Comparison of ENCODE assay signal across 8 cellular contexts in the genomic region with DNA sequence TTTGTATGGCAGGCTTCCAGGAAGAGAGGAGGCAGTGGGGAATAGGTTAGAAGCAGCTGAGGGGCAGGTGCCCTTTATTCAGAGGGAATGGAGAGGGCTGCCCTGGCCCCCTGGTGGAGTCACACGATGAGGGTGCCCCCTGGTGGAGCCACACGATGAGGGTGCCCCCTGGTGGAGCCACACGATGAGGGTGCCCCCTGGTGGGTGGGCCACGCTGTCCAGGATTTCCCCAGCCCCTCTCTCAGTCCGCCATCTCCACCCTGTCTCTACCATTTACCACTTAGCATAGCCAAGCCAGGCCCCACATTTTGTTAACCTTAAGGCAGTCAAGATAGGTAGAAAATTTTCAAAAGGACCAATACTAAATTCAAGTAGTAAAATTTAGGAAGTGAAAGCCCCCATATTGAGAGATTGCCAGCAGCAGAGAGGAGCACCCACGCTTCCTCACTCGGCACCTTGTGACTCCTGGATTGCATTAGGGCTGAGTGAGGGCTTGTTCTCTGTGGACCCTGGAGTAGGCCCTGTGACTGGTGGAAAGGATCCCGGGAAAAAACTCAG. TPM values are rescaled to one million over a fixed set of nuclear protein-coding genes. Genes with fewer than 3 reads are reported as not detected.
DNase-seq lines count a peak whose midpoint lies in the region; ATAC-seq, FAIRE-seq and TF ChIP-seq lines count a peak whose summit lies in the region.

No MANE protein-coding gene starts in this region.

- TF ChIP-seq POLR2A in K562 (conservative IDR thresholded peaks at IDR 0.05) (no peak), upper lobe of left lung (IDR thresholded peaks at IDR 0.05) (no peak)

- TF ChIP-seq RAD21 in K562 (CRISPR knock-in tag; conservative IDR thresholded peaks at IDR 0.05 in 1 of 2, IDR thresholded peaks at IDR 0.05 in 1 of 2): peak; percentile 72 to 91

- H3K9me3 ChIP-seq in K562 (replicated peaks; ENCODE audit: control insufficient read depth, insufficient read depth, low read depth, low read length) (no peaks in the 10 kb centered on the region), lung (ENCODE audit: control insufficient read depth in 2 of 2, insufficient read depth in 1 of 2, low read length in 1 of 2) (no peaks in the 10 kb centered on the region), upper lobe of left lung (no peaks in the 10 kb centered on the region)

- H3K36me3 ChIP-seq in K562 (ENCODE audit: control insufficient read depth, insufficient read depth, low read length) (no peaks in the 10 kb centered on the region), lung (ENCODE audit: control insufficient read depth in 2 of 2, insufficient read depth in 2 of 2, low read length in 2 of 2) (no peaks in the 10 kb centered on the region), upper lobe of left lung (peaks cover 0 to 1% (median 0%) of the 10 kb centered on the region in 4 donors)

- no peak overlapping the region for H3K4me3 ChIP-seq in K562
- no peak overlapping the region for H3K4me3 ChIP-seq in lung
- H3K4me3 ChIP-seq in upper lobe of left lung: no peak overlapping the region

- no peak overlapping the region for H3K9ac ChIP-seq in K562 (ENCODE audit: insufficient read depth in 1 of 2, low read depth in 2 of 2, low read length in 2 of 2)

- POLR2A ChIA-PET in K562 (lab: Yijun Ruan, JAX): interaction anchor here (1.1 kb wide), 1 partner anchor 8 kb away, joined by 5 read pairs; no protein-coding TSS in a partner anchor

- intact Hi-C loops in K562 (cut with micrococcal nuclease): loop anchor here (1.0 to 2.0 kb wide), 5 partner anchors 80 to 340 kb away; a partner anchor contains a TSS

- in situ Hi-C loops in GM13977 (cut with MboI; ENCODE audit: low pct_unique_long_range_greater_than_20kb, low sequenced_read_pairs, unreplicated experiment): no loop called here
- in situ Hi-C loops in SK-MEL-5 (cut with HindIII; ENCODE audit: low pct_unique_long_range_greater_than_20kb, low sequenced_read_pairs): no loop called here
- in situ Hi-C loops in K562 (cut with MboI): no loop called here

- H4K20me1 ChIP-seq in K562 (replicated peaks; ENCODE audit: control insufficient read depth, insufficient read depth, low read length): no peaks in the 10 kb centered on the region

- FAIRE-seq in K562 (lab: Jason Lieb, UNC): no peak

- DNase-seq in GM13977 (ENCODE audit: low spot score) (peak; percentile 66), SK-MEL-5 (ENCODE audit: low read depth, low spot score) (peak; percentile 67), K562 (ENCODE audit: extremely low read depth in 1 of 4, low spot score in 3 of 4) (peak; percentile 58 to 78 (median 69)), lung (ENCODE audit: low spot score) (no peak), upper lobe of left lung (peak; percentile 63 to 68)

- H3K9me1 ChIP-seq in K562 (ENCODE audit: control insufficient read depth, insufficient read depth, low read length): no peaks in the 10 kb centered on the region

- peak; percentile 75 for ATAC-seq in HG03135 (IDR thresholded peaks at IDR 0.05; ENCODE audit: unreplicated experiment)
- peak; percentile 97 for ATAC-seq in K562
- ATAC-seq in lung (ENCODE audit: insufficient read depth, low FRiP score): no peak
- peak; percentile 63 for ATAC-seq in upper lobe of left lung (ENCODE audit: low FRiP score in 2 of 2)
- ATAC-seq in HG03045 (IDR thresholded peaks at IDR 0.05; ENCODE audit: unreplicated experiment): no peak

- H3K27ac ChIP-seq in 22Rv1: no peak overlapping the region
- H3K27ac ChIP-seq in K562 (ENCODE audit: extremely low read depth, low read depth, low read length): no peak overlapping the region
- no peak overlapping the region for H3K27ac ChIP-seq in lung (ENCODE audit: low read depth in 1 of 2, low read length in 1 of 2)
- H3K27ac ChIP-seq in upper lobe of left lung: no peak overlapping the region

- peak overlapping the region; percentile 81 for H2AFZ ChIP-seq in K562 (ENCODE audit: low read depth, low read length)

- H3K4me1 ChIP-seq in K562 (replicated peaks in 1 of 2; ENCODE audit: control insufficient read depth in 2 of 2, insufficient read depth in 2 of 2, low read length in 2 of 2) (peaks cover 0 to 4% of the 10 kb centered on the region in 2 experiments; a peak in 1 of 5 replicates), lung (ENCODE audit: control insufficient read depth in 2 of 2, insufficient read depth in 2 of 2, low read length in 2 of 2) (no peaks in the 10 kb centered on the region), upper lobe of left lung (peaks cover 0 to 4% (median 0%) of the 10 kb centered on the region in 4 donors)

- 19% methylated on average over 8 of the region's 8 CpGs for WGBS in K562 (ENCODE audit: insufficient coverage, low coverage, missing lambda C conversion rate)
- WGBS in lung, 2 donors: 53 to 61% methylated on average over 7 to 8 of the region's 8 CpGs
- 48 to 56% methylated on average over 7 to 8 of the region's 8 CpGs for WGBS in upper lobe of left lung, 2 donors

- TF ChIP-seq EP300 in K562 (IDR thresholded peaks at IDR 0.05; ENCODE audit: low read length) (no peak; the same call in 1 of the 2 replicates), upper lobe of left lung (IDR thresholded peaks at IDR 0.05) (no peak)

- H3K79me2 ChIP-seq in K562 (ENCODE audit: control insufficient read depth, insufficient read depth, low read length): no peaks in the 10 kb centered on the region

- CTCF ChIA-PET in K562 (lab: Yijun Ruan, JAX; ENCODE audit: low intra/inter-chr PET ratio): interaction anchor here (0.6 to 1.6 kb wide), 5 partner anchors 80 to 237 kb away, joined by 3 to 10 read pairs (median 4); a partner anchor contains a TSS

- BruUV-seq in K562 (replicated peaks; lab: Mats Ljungman, UMichigan): no TSS peak

- TF ChIP-seq CTCF in 22Rv1 (IDR thresholded peaks at IDR 0.05): peak; percentile 73
- TF ChIP-seq CTCF in GM13977 (IDR thresholded peaks at IDR 0.05; ENCODE audit: extremely low read depth, insufficient read depth, missing control alignments): peak; percentile 79
- peak; percentile 98 to 99 (median 99) for TF ChIP-seq CTCF in K562 (IDR thresholded peaks at IDR 0.05 in 2 of 3, conservative IDR thresholded peaks at IDR 0.05 in 1 of 3; ENCODE audit: insufficient read depth in 2 of 3, low read depth in 1 of 3, low read length in 3 of 3)
- TF ChIP-seq CTCF in lung (IDR thresholded peaks at IDR 0.05; ENCODE audit: control extremely low read depth, extremely low read depth): peak; percentile 38
- TF ChIP-seq CTCF in upper lobe of left lung (IDR thresholded peaks at IDR 0.05): peak in 5 of 6 experiments; percentile 22 to 94 (median 68)

- H3K4me2 ChIP-seq in K562 (ENCODE audit: insufficient read depth, low read length): peak overlapping the region; percentile 52

- peaks cover 2 to 16% of the 10 kb centered on the region in 2 experiments; a peak in 1 of 5 replicates for H3K27me3 ChIP-seq in K562 (ENCODE audit: control insufficient read depth in 2 of 2, insufficient read depth in 2 of 2, low read length in 2 of 2)
- H3K27me3 ChIP-seq in lung (ENCODE audit: control insufficient read depth, insufficient read depth): no peaks in the 10 kb centered on the region
- H3K27me3 ChIP-seq in upper lobe of left lung: no peaks in the 10 kb centered on the region

RNA-seq across cellular contexts. Expression of a gene that starts 10.4 kb away (rescaled TPM):
- not detected in 2 replicates for total RNA-seq in SK-MEL-5 (2014; rRNA removed; shearing (Covaris generic))
- polyA plus RNA-seq in SK-MEL-5 (2015; cell fraction: cytosol; rRNA removed): not detected in 2 replicates
- not detected in 2 replicates for polyA plus RNA-seq in SK-MEL-5 (2015; cell fraction: nucleus; rRNA removed)
- total RNA-seq in K562 (2011; cell fraction: chromatin; rRNA removed; ENCODE audit: low replicate concordance): not detected in 2 replicates
- total RNA-seq in K562 (2011; cell fraction: nucleolus; rRNA removed): not detected in 2 replicates
- total RNA-seq in K562 (2011; cell fraction: nucleoplasm; rRNA removed): 0.31 TPM in 1 of 2 replicates, not detected in the other
- total RNA-seq in K562 (2014; rRNA removed) (not detected in 2 replicates), K562 (2014; rRNA removed; fragmentation: Illumina TruSeq; extraction: Trizol) (not detected in 2 replicates), K562 (2015; rRNA removed; fragmentation: Illumina TruSeq; extraction: Trizol) (not detected in 2 replicates), K562 (2021) (not detected in 2 replicates), lung (1 to 10 TPM in 1 of 2 donors, under 1 TPM in 1; 0.80 to 3.9 TPM), upper lobe of left lung (1 to 10 TPM in 4 of 6 donors, under 1 TPM in 2; 0.17 to 3.1 (median 1.6) TPM)
- polyA plus RNA-seq in K562 (2011; rRNA removed) (not detected in 2 replicates), K562 (2014; fragmentation: Illumina TruSeq; extraction: Trizol) (not detected in 2 replicates), K562 (2014; fragmentation: Nextera tagmentation; extraction: Ambion mirVana) (not detected), K562 (2014; rRNA removed) (not detected in 2 replicates), lung (1 to 10 TPM in 1 of 2 donors, under 1 TPM in 1; 0.46 to 1.8 TPM)
- polyA plus RNA-seq in K562 (2011; cell fraction: cytosol; rRNA removed): not detected in 2 replicates
- not detected in 2 replicates for polyA plus RNA-seq in K562 (2011; cell fraction: nucleus; rRNA removed)
- polyA plus RNA-seq in K562 (2012): 0.07 TPM in 1 of 2 replicates, not detected in the other
- not detected in 2 replicates for polyA minus RNA-seq in K562 (2011; rRNA and poly(A)+ RNA removed)
- not detected in 2 replicates for polyA minus RNA-seq in K562 (2011; cell fraction: cytosol; rRNA and poly(A)+ RNA removed)
- not detected in 2 replicates for polyA minus RNA-seq in K562 (2011; cell fraction: nucleus; rRNA and poly(A)+ RNA removed)

RNA-seq across cellular contexts. Expression of a gene that starts 41.2 kb away (rescaled TPM):
- 2.9 and 4.0 TPM in 2 replicates for total RNA-seq in SK-MEL-5 (2014; rRNA removed; shearing (Covaris generic))
- 2.3 and 2.4 TPM in 2 replicates for polyA plus RNA-seq in SK-MEL-5 (2015; cell fraction: cytosol; rRNA removed)
- polyA plus RNA-seq in SK-MEL-5 (2015; cell fraction: nucleus; rRNA removed): 25.1 and 67.5 TPM in 2 replicates
- 5.1 and 10.9 TPM in 2 replicates for total RNA-seq in K562 (2011; cell fraction: chromatin; rRNA removed; ENCODE audit: low replicate concordance)
- 6.2 and 9.7 TPM in 2 replicates for total RNA-seq in K562 (2011; cell fraction: nucleolus; rRNA removed)
- total RNA-seq in K562 (2011; cell fraction: nucleoplasm; rRNA removed): 6.1 and 7.9 TPM in 2 replicates
- total RNA-seq in K562 (2014; rRNA removed): 1.9 and 2.0 TPM in 2 replicates
- 2.7 and 3.7 TPM in 2 replicates for total RNA-seq in K562 (2014; rRNA removed; fragmentation: Illumina TruSeq; extraction: Trizol)
- total RNA-seq in K562 (2015; rRNA removed; fragmentation: Illumina TruSeq; extraction: Trizol): 3.6 and 3.7 TPM in 2 replicates
- 1.9 and 2.1 TPM in 2 replicates for total RNA-seq in K562 (2021)
- 3.5 and 4.1 TPM in 2 replicates for polyA plus RNA-seq in K562 (2011; rRNA removed)
- 0.78 and 0.97 TPM in 2 replicates for polyA plus RNA-seq in K562 (2011; cell fraction: cytosol; rRNA removed)
- 3.2 and 6.5 TPM in 2 replicates for polyA plus RNA-seq in K562 (2011; cell fraction: nucleus; rRNA removed)
- polyA plus RNA-seq in K562 (2012): 3.2 and 12.5 TPM in 2 replicates
- 2.0 and 2.6 TPM in 2 replicates for polyA plus RNA-seq in K562 (2014; fragmentation: Illumina TruSeq; extraction: Trizol)
- polyA plus RNA-seq in K562 (2014; fragmentation: Nextera tagmentation; extraction: Ambion mirVana): 1 to 10 TPM; 1.1 to 1.3 TPM
- 1.4 and 3.0 TPM in 2 replicates for polyA plus RNA-seq in K562 (2014; rRNA removed)
- 3.6 and 7.8 TPM in 2 replicates for polyA minus RNA-seq in K562 (2011; rRNA and poly(A)+ RNA removed)
- 0.82 and 1.7 TPM in 2 replicates for polyA minus RNA-seq in K562 (2011; cell fraction: cytosol; rRNA and poly(A)+ RNA removed)
- polyA minus RNA-seq in K562 (2011; cell fraction: nucleus; rRNA and poly(A)+ RNA removed): 5.7 and 10.3 TPM in 2 replicates
- total RNA-seq in lung: 10 to 100 TPM; 20.7 to 35.4 TPM
- 10 to 100 TPM in 1 of 2 donors, 1 to 10 TPM in 1; 5.0 to 23.3 TPM for polyA plus RNA-seq in lung
- total RNA-seq in upper lobe of left lung: 10 to 100 TPM; 15.5 to 28.3 (median 22.8) TPM

RNA-seq across cellular contexts. Expression of a gene that starts 41.4 kb away (rescaled TPM):
- total RNA-seq in SK-MEL-5 (2014; rRNA removed; shearing (Covaris generic)): 1.6 and 2.3 TPM in 2 replicates
- polyA plus RNA-seq in SK-MEL-5 (2015; cell fraction: cytosol; rRNA removed): 0.67 TPM in 1 of 2 replicates, not detected in the other
- 3.9 and 9.6 TPM in 2 replicates for polyA plus RNA-seq in SK-MEL-5 (2015; cell fraction: nucleus; rRNA removed)
- 0.39 TPM in 1 of 2 replicates, not detected in the other for total RNA-seq in K562 (2011; cell fraction: chromatin; rRNA removed; ENCODE audit: low replicate concordance)
- total RNA-seq in K562 (2011; cell fraction: nucleolus; rRNA removed): not detected in 2 replicates
- not detected in 2 replicates for total RNA-seq in K562 (2011; cell fraction: nucleoplasm; rRNA removed)
- total RNA-seq in K562 (2014; rRNA removed) (0.45 and 0.65 TPM in 2 replicates), K562 (2014; rRNA removed; fragmentation: Illumina TruSeq; extraction: Trizol) (0.51 and 0.73 TPM in 2 replicates), K562 (2015; rRNA removed; fragmentation: Illumina TruSeq; extraction: Trizol) (0.41 and 0.54 TPM in 2 replicates), K562 (2021) (0.16 and 0.56 TPM in 2 replicates), lung (1 to 10 TPM in 1 of 2 donors, under 1 TPM in 1; 0.49 to 1.9 TPM), upper lobe of left lung (under 1 TPM in 2 of 6 donors, not detected in 4; 0.54 TPM)
- polyA plus RNA-seq in K562 (2011; rRNA removed) (0.26 TPM in 1 of 2 replicates, not detected in the other), K562 (2014; fragmentation: Illumina TruSeq; extraction: Trizol) (0.31 TPM in 1 of 2 replicates, not detected in the other), K562 (2014; fragmentation: Nextera tagmentation; extraction: Ambion mirVana) (under 1 TPM; 0.07 to 0.15 TPM), K562 (2014; rRNA removed) (not detected in 2 replicates), lung (under 1 TPM; 0.66 to 0.98 TPM)
- 0.18 TPM in 1 of 2 replicates, not detected in the other for polyA plus RNA-seq in K562 (2011; cell fraction: cytosol; rRNA removed)
- 0.24 and 0.37 TPM in 2 replicates for polyA plus RNA-seq in K562 (2011; cell fraction: nucleus; rRNA removed)
- 0.42 and 0.46 TPM in 2 replicates for polyA plus RNA-seq in K562 (2012)
- polyA minus RNA-seq in K562 (2011; rRNA and poly(A)+ RNA removed): not detected in 2 replicates
- polyA minus RNA-seq in K562 (2011; cell fraction: cytosol; rRNA and poly(A)+ RNA removed): not detected in 2 replicates
- 1.00 and 1.6 TPM in 2 replicates for polyA minus RNA-seq in K562 (2011; cell fraction: nucleus; rRNA and poly(A)+ RNA removed)

Comparison
In these comparisons a context has a peak if more than half of its experiments do, and no peak if none do; other contexts are left out.
1. CTCF ChIP-seq: peak in every context shown above with its lines; median percentile 99 in K562; 79 in GM13977; 73 in 22Rv1; 68 in upper lobe of left lung; 38 in lung.
2. ATAC-seq: peak in HG03135 (single experiment), K562 (single experiment) and upper lobe of left lung (2 of 2); none in lung (single experiment) and HG03045 (single experiment).